In genomic region chr12:26608706-26609105, GRCh38 we compare ENCODE assay signal across 21 cellular contexts.
"Had no signal": no experiment of that assay in that cellular context is flagged by ENCODE, and none has a peak within 500 bp of the region (broad histone marks: within the 10 kb centered on the region; RNA-seq: fewer than 3 reads in every experiment).

No MANE protein-coding gene starts in this region.

- DNase-seq: activated CD4-positive, alpha-beta T cell treated with anti-CD3 and anti-CD28 coated beads for 1 hour; activated CD4-positive, alpha-beta T cell treated with anti-CD3 and anti-CD28 coated beads, Interleukin-2, amount 50 U/mL, for 4 hours; activated effector memory CD4-positive, alpha-beta T cell treated with anti-CD3 and anti-CD28 coated beads, Interleukin-2, amount 50 U/mL, for 16 hours; activated naive CD4-positive, alpha-beta T cell treated with anti-CD3 and anti-CD28 coated beads, Interleukin-2, amount 50 U/mL, for 16 hours; activated T-cell treated with anti-CD3 and anti-CD28 coated beads, Interleukin-2, amount 50 U/mL, for 72 hours; cerebellar nuclear complex; effector memory CD4-positive, alpha-beta T cell; esophagus squamous epithelium; hippocampal formation; kidney; left ventricle myocardium inferior; mammary epithelial cell; occipital lobe; stimulated activated CD4-positive, alpha-beta T cell treated with anti-CD3 and anti-CD28 coated beads, Interleukin-2, amount 100 ng/mL, for 24 hours; stimulated activated naive CD8-positive, alpha-beta T cell treated with anti-CD3 and anti-CD28 coated beads, Interleukin-15, Interleukin-2, amounts not matched to agents 100 U/mL and 50 U/mL, for 24 hours; SW 1271; T-helper 2 cell; transverse colon; uterus had no signal

- H3K27ac ChIP-seq: breast epithelium, esophagus squamous epithelium, left ventricle myocardium inferior, transverse colon, uterus, VCaP had no signal

- H3K4me3 ChIP-seq: breast epithelium, esophagus squamous epithelium, left ventricle myocardium inferior, transverse colon, uterus had no signal
